In the genomic region with DNA sequence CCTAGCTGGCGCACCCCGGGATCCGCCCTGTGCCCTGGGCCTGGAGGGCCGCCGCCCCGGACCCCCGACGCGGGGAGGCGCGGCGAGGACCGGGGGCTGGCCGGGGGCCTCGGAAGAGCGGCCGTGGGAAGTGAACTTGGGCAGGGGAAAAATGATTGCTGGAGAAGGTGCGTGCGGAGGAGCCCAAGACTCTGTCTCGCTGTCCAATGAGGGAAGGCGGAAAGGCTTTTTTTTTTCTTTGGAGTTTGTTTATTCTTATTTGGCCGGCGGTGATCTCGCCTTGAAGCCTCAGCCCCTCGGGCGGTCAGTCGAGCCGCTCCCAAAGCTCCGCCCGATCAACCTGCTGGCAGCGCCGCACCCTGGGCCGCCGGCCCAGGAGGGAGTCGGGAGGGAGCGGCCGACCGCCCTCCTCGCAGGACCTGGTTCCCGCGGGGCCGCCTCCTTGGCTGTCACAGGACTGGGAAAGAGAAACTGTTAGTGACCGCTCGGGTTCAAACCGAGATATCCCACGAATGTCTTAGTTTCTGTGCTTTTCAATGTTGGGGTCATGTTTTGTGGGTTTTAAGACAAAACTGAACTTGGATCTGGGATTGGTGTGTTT, we compare ENCODE assay signal across 8 cellular contexts. TPM values are rescaled to one million over a fixed set of nuclear protein-coding genes. Genes with fewer than 3 reads are reported as not detected.
A peak's percentile ranks its signal among the peaks of the same experiment; 100 is the strongest.
DNase-seq lines count a peak whose midpoint lies in the region; ATAC-seq and TF ChIP-seq lines count a peak whose summit lies in the region.

No MANE protein-coding gene starts in this region.

- H3K4me3 ChIP-seq in right lobe of liver, result peak overlapping the region; percentile 77 to 87 (median 86)

- peaks cover 0 to 20% (median 7%) of the 10 kb centered on the region in 4 donors for H3K36me3 ChIP-seq in right lobe of liver

- peak overlapping the region; percentile 100 for H3K27ac ChIP-seq in right lobe of liver

- ATAC-seq in right lobe of liver (peak; percentile 43 to 64 (median 48)), GM19351 (IDR thresholded peaks at IDR 0.05; ENCODE audit: unreplicated experiment) (no peak)

- H3K27me3 ChIP-seq in right lobe of liver, result no peaks in the 10 kb centered on the region

- under 1% methylated on average over 38 of the region's 46 CpGs for WGBS in right lobe of liver (ENCODE audit: insufficient coverage, low coverage, low lambda C conversion rate, missing lambda C conversion rate)

- DNase-seq in NCI-H345 (lab: John Stamatoyannopoulos, UW), result peak; percentile 23
- DNase-seq in NCI-H345 treated with DMSO at 0.1 percent for 48 hours (lab: John Stamatoyannopoulos, UW; ENCODE audit: unreplicated experiment), result no peak
- peak; percentile 89 for DNase-seq in M059J (ENCODE audit: low read depth)
- peak; percentile 2 to 20 for DNase-seq in activated CD4-positive, alpha-beta T cell treated with anti-CD3 and anti-CD28 coated beads, Interleukin-2, amount 50 U/mL, for 4 hours
- peak; percentile 79 for DNase-seq in dermis blood vessel endothelial cell
- DNase-seq in right lobe of liver, result peak; percentile 91 to 96 (median 94)
- peak; percentile 24 to 31 for DNase-seq in stimulated activated CD4-positive, alpha-beta T cell treated with anti-CD3 and anti-CD28 coated beads, Interleukin-4, amount 100 ng/mL, for 4 hours

- peaks cover 0 to 20% (median 3%) of the 10 kb centered on the region in 4 donors for H3K4me1 ChIP-seq in right lobe of liver

- intact Hi-C loops in right lobe of liver (cut with DNase I), result no loop called here

- no peak for TF ChIP-seq CTCF in right lobe of liver (IDR thresholded peaks at IDR 0.05)

- TF ChIP-seq POLR2A in right lobe of liver (IDR thresholded peaks at IDR 0.05), result peak; percentile 67

- no peaks in the 10 kb centered on the region for H3K9me3 ChIP-seq in right lobe of liver

RNA-seq across cellular contexts. Expression of a gene that starts 2.5 kb away (rescaled TPM):
- total RNA-seq in M059J (2014; rRNA removed; shearing (Covaris generic)), result 5.5 and 6.2 TPM in 2 replicates
- 12.4 and 14.9 TPM in 2 replicates for total RNA-seq in dermis blood vessel endothelial cell
- 10 to 100 TPM in 4 of 6 experiments, 1 to 10 TPM in 2; 9.1 to 16.3 (median 12.9) TPM for total RNA-seq in right lobe of liver
